8 cellular contexts compared by ENCODE assay signal in genomic region chr7:75995052-75995471, GRCh38. TPM values are rescaled to one million over a fixed set of nuclear protein-coding genes. Genes with fewer than 3 reads are reported as not detected.
A peak's percentile ranks its signal among the peaks of the same experiment; 100 is the strongest.
DNase-seq lines count a peak whose midpoint lies in the region; ATAC-seq and TF ChIP-seq lines count a peak whose summit lies in the region.

No MANE protein-coding gene starts in this region.

- TF ChIP-seq CTCF in mammary epithelial cell (conservative IDR thresholded peaks at IDR 0.05 in 1 of 2, IDR thresholded peaks at IDR 0.05 in 1 of 2; ENCODE audit: extremely low read depth in 1 of 2, insufficient read depth in 1 of 2, low read depth in 1 of 2, low read length in 2 of 2) (no peak), type B pancreatic cell (conservative IDR thresholded peaks at IDR 0.05) (no peak)

- H3K36me3 ChIP-seq in mammary epithelial cell (ENCODE audit: insufficient read depth, low read length), result no peaks in the 10 kb centered on the region

- H3K27me3 ChIP-seq in mammary epithelial cell (ENCODE audit: insufficient read depth, low read length), result no peaks in the 10 kb centered on the region

- in situ Hi-C loops in mammary epithelial cell (cut with MboI; ENCODE audit: low sequenced_read_pairs in 2 of 2), result no loop called here

- H3K9ac ChIP-seq in mammary epithelial cell (ENCODE audit: insufficient read depth, low read length), result no peak overlapping the region

- 60% methylated on average over 2 of the region's 11 CpGs for WGBS in mammary epithelial cell (ENCODE audit: low coverage, missing lambda C conversion rate)

- peak overlapping the region; percentile 49 to 90 (median 54) for H3K4me3 ChIP-seq in mammary epithelial cell (replicated peaks in 1 of 3; ENCODE audit: insufficient read depth in 1 of 3, low read depth in 2 of 3, low read length in 3 of 3)

- no peaks in the 10 kb centered on the region for H3K27me3 Mint-ChIP-seq in memory B cell
- no peaks in the 10 kb centered on the region for H3K27me3 Mint-ChIP-seq in type B pancreatic cell

- dilution Hi-C loops in mammary epithelial cell (cut with HindIII; ENCODE audit: low sequenced_read_pairs), result no loop called here

- peak overlapping the region; percentile 99 for H3K4me2 ChIP-seq in mammary epithelial cell (ENCODE audit: insufficient read depth, low read depth, low read length)

- H3K4me1 Mint-ChIP-seq in memory B cell (peaks cover 21% of the 10 kb centered on the region), type B pancreatic cell (ENCODE audit: unreplicated experiment) (peaks cover 10% of the 10 kb centered on the region)

- H3K79me2 ChIP-seq in mammary epithelial cell (ENCODE audit: insufficient read depth, low read length), result no peaks in the 10 kb centered on the region

- H3K36me3 Mint-ChIP-seq in memory B cell (peaks cover 10% of the 10 kb centered on the region), type B pancreatic cell (peaks cover 14% of the 10 kb centered on the region)

- no peaks in the 10 kb centered on the region for H3K9me3 Mint-ChIP-seq in memory B cell
- no peaks in the 10 kb centered on the region for H3K9me3 Mint-ChIP-seq in type B pancreatic cell

- H3K9me3 ChIP-seq in mammary epithelial cell (replicated peaks; ENCODE audit: insufficient read depth, low read length), result no peaks in the 10 kb centered on the region

- peak overlapping the region; percentile 81 for H3K4me3 Mint-ChIP-seq in memory B cell
- peak overlapping the region; percentile 78 for H3K4me3 Mint-ChIP-seq in type B pancreatic cell

- no peak overlapping the region for H3K27ac Mint-ChIP-seq in memory B cell
- H3K27ac Mint-ChIP-seq in type B pancreatic cell, result peak overlapping the region; percentile 48

- H3K27ac ChIP-seq in mammary epithelial cell (ENCODE audit: insufficient read depth, low read depth, low read length), result no peak overlapping the region

- ATAC-seq in memory B cell (ENCODE audit: low read depth) (no peak), HG03457 (IDR thresholded peaks at IDR 0.05; ENCODE audit: unreplicated experiment) (no peak)

- no peaks in the 10 kb centered on the region for H4K20me1 ChIP-seq in mammary epithelial cell (ENCODE audit: insufficient read depth, low read length)

- CTCF ChIA-PET in mammary epithelial cell (lab: Charles Lee; ENCODE audit: low non-redundant PET), result no interaction called here

- DNase-seq in activated effector memory CD4-positive, alpha-beta T cell treated with anti-CD3 and anti-CD28 coated beads, Interleukin-2, amount 50 U/mL, for 16 hours, result peak; percentile 58
- DNase-seq in activated effector memory CD4-positive, alpha-beta T cell treated with Interleukin-2 at 50 U/mL for 16 hours, result no peak
- no peak for DNase-seq in mammary epithelial cell
- DNase-seq in memory B cell (ENCODE audit: low spot score in 2 of 2), result no peak
- DNase-seq in type B pancreatic cell (ENCODE audit: extremely low spot score, unreplicated experiment), result no peak
- no peak for DNase-seq in SHP77 (lab: John Stamatoyannopoulos, UW)
- DNase-seq in globus pallidus (ENCODE audit: low spot score), result no peak

- peak overlapping the region; percentile 78 for H2AFZ ChIP-seq in mammary epithelial cell (ENCODE audit: low read depth, low read length)

- BruUV-seq in mammary epithelial cell (replicated peaks; lab: Mats Ljungman, UMichigan), result no TSS peak

- intact Hi-C loops in mammary epithelial cell (cut with micrococcal nuclease), result no loop called here

- H3K4me1 ChIP-seq in mammary epithelial cell (ENCODE audit: insufficient read depth, low read length), result peaks cover 9% of the 10 kb centered on the region

RNA-seq across cellular contexts. Expression of gene TMEM120A, which starts 0.7 kb away (rescaled TPM):
- total RNA-seq in mammary epithelial cell, result 10 to 100 TPM; 15.8 to 30.3 TPM
- polyA plus RNA-seq in mammary epithelial cell, result 48.6 TPM
- 15.4 TPM for polyA minus RNA-seq in mammary epithelial cell
- total RNA-seq in type B pancreatic cell (ENCODE audit: low replicate concordance), result 22.5 and 37.1 TPM in 2 replicates

RNA-seq across cellular contexts. Expression of gene STYXL1, which starts 52.7 kb away (rescaled TPM):
- total RNA-seq in mammary epithelial cell, result 10 to 100 TPM; 43.0 to 44.3 TPM
- 84.3 TPM for polyA plus RNA-seq in mammary epithelial cell
- polyA minus RNA-seq in mammary epithelial cell, result 62.9 TPM
- total RNA-seq in type B pancreatic cell (ENCODE audit: low replicate concordance), result 45.9 and 51.9 TPM in 2 replicates

RNA-seq across cellular contexts. Expression of gene MDH2, which starts 52.8 kb away (rescaled TPM):
- total RNA-seq in mammary epithelial cell (100 to 1,000 TPM in 1 of 2 donors, 10 to 100 TPM in 1; 44.0 to 188 TPM), type B pancreatic cell (ENCODE audit: low replicate concordance) (177 and 239 TPM in 2 replicates)
- 162 TPM for polyA plus RNA-seq in mammary epithelial cell
- 221 TPM for polyA minus RNA-seq in mammary epithelial cell
